Comparison of ENCODE assay signal across 1 cellular context in genomic region chr16:1705688-1706385, GRCh38.
TF ChIP-seq lines count a peak whose summit lies in the region.

A gene with protein sequence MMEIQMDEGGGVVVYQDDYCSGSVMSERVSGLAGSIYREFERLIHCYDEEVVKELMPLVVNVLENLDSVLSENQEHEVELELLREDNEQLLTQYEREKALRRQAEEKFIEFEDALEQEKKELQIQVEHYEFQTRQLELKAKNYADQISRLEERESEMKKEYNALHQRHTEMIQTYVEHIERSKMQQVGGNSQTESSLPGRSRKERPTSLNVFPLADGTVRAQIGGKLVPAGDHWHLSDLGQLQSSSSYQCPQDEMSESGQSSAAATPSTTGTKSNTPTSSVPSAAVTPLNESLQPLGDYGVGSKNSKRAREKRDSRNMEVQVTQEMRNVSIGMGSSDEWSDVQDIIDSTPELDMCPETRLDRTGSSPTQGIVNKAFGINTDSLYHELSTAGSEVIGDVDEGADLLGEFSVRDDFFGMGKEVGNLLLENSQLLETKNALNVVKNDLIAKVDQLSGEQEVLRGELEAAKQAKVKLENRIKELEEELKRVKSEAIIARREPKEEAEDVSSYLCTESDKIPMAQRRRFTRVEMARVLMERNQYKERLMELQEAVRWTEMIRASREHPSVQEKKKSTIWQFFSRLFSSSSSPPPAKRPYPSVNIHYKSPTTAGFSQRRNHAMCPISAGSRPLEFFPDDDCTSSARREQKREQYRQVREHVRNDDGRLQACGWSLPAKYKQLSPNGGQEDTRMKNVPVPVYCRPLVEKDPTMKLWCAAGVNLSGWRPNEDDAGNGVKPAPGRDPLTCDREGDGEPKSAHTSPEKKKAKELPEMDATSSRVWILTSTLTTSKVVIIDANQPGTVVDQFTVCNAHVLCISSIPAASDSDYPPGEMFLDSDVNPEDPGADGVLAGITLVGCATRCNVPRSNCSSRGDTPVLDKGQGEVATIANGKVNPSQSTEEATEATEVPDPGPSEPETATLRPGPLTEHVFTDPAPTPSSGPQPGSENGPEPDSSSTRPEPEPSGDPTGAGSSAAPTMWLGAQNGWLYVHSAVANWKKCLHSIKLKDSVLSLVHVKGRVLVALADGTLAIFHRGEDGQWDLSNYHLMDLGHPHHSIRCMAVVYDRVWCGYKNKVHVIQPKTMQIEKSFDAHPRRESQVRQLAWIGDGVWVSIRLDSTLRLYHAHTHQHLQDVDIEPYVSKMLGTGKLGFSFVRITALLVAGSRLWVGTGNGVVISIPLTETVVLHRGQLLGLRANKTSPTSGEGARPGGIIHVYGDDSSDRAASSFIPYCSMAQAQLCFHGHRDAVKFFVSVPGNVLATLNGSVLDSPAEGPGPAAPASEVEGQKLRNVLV (N-terminal part only) (plus strand): TSS chr16:1706195. CDS start chr16:1706340, 145 bp downstream.

TF ChIP-seq in K562, 482 proteins besides CTCF, POLR2A, EP300 and RAD21 (continued from another document and continues in another):
- TF ChIP-seq, protein P1, sequence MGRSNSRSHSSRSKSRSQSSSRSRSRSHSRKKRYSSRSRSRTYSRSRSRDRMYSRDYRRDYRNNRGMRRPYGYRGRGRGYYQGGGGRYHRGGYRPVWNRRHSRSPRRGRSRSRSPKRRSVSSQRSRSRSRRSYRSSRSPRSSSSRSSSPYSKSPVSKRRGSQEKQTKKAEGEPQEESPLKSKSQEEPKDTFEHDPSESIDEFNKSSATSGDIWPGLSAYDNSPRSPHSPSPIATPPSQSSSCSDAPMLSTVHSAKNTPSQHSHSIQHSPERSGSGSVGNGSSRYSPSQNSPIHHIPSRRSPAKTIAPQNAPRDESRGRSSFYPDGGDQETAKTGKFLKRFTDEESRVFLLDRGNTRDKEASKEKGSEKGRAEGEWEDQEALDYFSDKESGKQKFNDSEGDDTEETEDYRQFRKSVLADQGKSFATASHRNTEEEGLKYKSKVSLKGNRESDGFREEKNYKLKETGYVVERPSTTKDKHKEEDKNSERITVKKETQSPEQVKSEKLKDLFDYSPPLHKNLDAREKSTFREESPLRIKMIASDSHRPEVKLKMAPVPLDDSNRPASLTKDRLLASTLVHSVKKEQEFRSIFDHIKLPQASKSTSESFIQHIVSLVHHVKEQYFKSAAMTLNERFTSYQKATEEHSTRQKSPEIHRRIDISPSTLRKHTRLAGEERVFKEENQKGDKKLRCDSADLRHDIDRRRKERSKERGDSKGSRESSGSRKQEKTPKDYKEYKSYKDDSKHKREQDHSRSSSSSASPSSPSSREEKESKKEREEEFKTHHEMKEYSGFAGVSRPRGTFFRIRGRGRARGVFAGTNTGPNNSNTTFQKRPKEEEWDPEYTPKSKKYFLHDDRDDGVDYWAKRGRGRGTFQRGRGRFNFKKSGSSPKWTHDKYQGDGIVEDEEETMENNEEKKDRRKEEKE (IDR thresholded peaks at IDR 0.05; ENCODE audit: borderline replicate concordance in 1 of 2, control insufficient read depth in 1 of 2, low read depth in 2 of 2, low read length in 1 of 2), result 0 out of 4 replicates have a peak, but pooled peaks of 1 of the 2 experiments have one; percentile 56
- TF ChIP-seq RBM22 (IDR thresholded peaks at IDR 0.05; ENCODE audit: low read depth, low read length, poor library complexity, severe bottlenecking), result peak; percentile 76
- TF ChIP-seq, protein P2, sequence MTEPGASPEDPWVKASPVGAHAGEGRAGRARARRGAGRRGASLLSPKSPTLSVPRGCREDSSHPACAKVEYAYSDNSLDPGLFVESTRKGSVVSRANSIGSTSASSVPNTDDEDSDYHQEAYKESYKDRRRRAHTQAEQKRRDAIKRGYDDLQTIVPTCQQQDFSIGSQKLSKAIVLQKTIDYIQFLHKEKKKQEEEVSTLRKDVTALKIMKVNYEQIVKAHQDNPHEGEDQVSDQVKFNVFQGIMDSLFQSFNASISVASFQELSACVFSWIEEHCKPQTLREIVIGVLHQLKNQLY (CRISPR knock-in tag; conservative IDR thresholded peaks at IDR 0.05), result no peak
- TF ChIP-seq KDM2B (CRISPR knock-in tag; IDR thresholded peaks at IDR 0.05), result 0 out of 2 replicates have a peak, but pooled peaks have one; percentile 49
- TF ChIP-seq, protein P3, sequence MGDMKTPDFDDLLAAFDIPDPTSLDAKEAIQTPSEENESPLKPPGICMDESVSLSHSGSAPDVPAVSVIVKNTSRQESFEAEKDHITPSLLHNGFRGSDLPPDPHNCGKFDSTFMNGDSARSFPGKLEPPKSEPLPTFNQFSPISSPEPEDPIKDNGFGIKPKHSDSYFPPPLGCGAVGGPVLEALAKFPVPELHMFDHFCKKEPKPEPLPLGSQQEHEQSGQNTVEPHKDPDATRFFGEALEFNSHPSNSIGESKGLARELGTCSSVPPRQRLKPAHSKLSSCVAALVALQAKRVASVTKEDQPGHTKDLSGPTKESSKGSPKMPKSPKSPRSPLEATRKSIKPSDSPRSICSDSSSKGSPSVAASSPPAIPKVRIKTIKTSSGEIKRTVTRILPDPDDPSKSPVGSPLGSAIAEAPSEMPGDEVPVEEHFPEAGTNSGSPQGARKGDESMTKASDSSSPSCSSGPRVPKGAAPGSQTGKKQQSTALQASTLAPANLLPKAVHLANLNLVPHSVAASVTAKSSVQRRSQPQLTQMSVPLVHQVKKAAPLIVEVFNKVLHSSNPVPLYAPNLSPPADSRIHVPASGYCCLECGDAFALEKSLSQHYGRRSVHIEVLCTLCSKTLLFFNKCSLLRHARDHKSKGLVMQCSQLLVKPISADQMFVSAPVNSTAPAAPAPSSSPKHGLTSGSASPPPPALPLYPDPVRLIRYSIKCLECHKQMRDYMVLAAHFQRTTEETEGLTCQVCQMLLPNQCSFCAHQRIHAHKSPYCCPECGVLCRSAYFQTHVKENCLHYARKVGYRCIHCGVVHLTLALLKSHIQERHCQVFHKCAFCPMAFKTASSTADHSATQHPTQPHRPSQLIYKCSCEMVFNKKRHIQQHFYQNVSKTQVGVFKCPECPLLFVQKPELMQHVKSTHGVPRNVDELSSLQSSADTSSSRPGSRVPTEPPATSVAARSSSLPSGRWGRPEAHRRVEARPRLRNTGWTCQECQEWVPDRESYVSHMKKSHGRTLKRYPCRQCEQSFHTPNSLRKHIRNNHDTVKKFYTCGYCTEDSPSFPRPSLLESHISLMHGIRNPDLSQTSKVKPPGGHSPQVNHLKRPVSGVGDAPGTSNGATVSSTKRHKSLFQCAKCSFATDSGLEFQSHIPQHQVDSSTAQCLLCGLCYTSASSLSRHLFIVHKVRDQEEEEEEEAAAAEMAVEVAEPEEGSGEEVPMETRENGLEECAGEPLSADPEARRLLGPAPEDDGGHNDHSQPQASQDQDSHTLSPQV (IDR thresholded peaks at IDR 0.05), result peak; percentile 77; the same call in 1 of the 2 replicates
- peak; percentile 93 for TF ChIP-seq SUPT5H (IDR thresholded peaks at IDR 0.05)
- TF ChIP-seq NR4A1 (CRISPR knock-in tag; IDR thresholded peaks at IDR 0.05), result 0 out of 2 replicates have a peak, but pooled peaks have one; percentile 15
- TF ChIP-seq NR4A1 (tag; IDR thresholded peaks at IDR 0.05), result no peak; the same call in 1 of the 2 replicates
- TF ChIP-seq, protein P4, sequence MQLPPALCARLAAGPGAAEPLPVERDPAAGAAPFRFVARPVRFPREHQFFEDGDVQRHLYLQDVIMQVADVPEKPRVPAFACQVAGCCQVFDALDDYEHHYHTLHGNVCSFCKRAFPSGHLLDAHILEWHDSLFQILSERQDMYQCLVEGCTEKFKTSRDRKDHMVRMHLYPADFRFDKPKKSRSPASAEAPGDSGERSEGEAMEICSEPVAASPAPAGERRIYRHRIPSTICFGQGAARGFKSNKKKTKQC (CRISPR knock-in tag; IDR thresholded peaks at IDR 0.05), result no peak
- no peak for TF ChIP-seq KLF6 (CRISPR knock-in tag; IDR thresholded peaks at IDR 0.05; ENCODE audit: borderline replicate concordance)
- TF ChIP-seq JUND (IDR thresholded peaks at IDR 0.05; ENCODE audit: borderline replicate concordance, low read depth, low read length), result peak; percentile 85
- TF ChIP-seq JUND (tag; IDR thresholded peaks at IDR 0.05; ENCODE audit: borderline replicate concordance, low read depth, low read length), result peak; percentile 62; the same call in 1 of the 3 replicates
- peak; percentile 53 for TF ChIP-seq HNRNPLL (IDR thresholded peaks at IDR 0.05; ENCODE audit: low read depth, low read length, poor library complexity, severe bottlenecking)
- no peak for TF ChIP-seq DACH1 (IDR thresholded peaks at IDR 0.05; ENCODE audit: partially characterized antibody)
- no peak for TF ChIP-seq FOXK2 (conservative IDR thresholded peaks at IDR 0.05 in 1 of 2, IDR thresholded peaks at IDR 0.05 in 1 of 2; ENCODE audit: low read depth in 2 of 2)
- TF ChIP-seq YBX1 (IDR thresholded peaks at IDR 0.05), result no peak
- no peak for TF ChIP-seq ZNF398 (CRISPR knock-in tag; IDR thresholded peaks at IDR 0.05)
- TF ChIP-seq SRSF9 (IDR thresholded peaks at IDR 0.05; ENCODE audit: borderline replicate concordance, low read depth, low read length), result no peak
- TF ChIP-seq USF2 (CRISPR knock-in tag; IDR thresholded peaks at IDR 0.05), result no peak
- TF ChIP-seq, protein P5, sequence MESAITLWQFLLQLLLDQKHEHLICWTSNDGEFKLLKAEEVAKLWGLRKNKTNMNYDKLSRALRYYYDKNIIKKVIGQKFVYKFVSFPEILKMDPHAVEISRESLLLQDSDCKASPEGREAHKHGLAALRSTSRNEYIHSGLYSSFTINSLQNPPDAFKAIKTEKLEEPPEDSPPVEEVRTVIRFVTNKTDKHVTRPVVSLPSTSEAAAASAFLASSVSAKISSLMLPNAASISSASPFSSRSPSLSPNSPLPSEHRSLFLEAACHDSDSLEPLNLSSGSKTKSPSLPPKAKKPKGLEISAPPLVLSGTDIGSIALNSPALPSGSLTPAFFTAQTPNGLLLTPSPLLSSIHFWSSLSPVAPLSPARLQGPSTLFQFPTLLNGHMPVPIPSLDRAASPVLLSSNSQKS (CRISPR knock-in tag; IDR thresholded peaks at IDR 0.05), result no peak
- TF ChIP-seq CREB1 (IDR thresholded peaks at IDR 0.05), result peak; percentile 96
- peak; percentile 98 for TF ChIP-seq CREB1 (CRISPR knock-in tag; IDR thresholded peaks at IDR 0.05)
- no peak for TF ChIP-seq CBFA2T2 (conservative IDR thresholded peaks at IDR 0.05)
- TF ChIP-seq C11orf30 (IDR thresholded peaks at IDR 0.05; ENCODE audit: low read depth), result peak; percentile 79
- TF ChIP-seq, protein P6, sequence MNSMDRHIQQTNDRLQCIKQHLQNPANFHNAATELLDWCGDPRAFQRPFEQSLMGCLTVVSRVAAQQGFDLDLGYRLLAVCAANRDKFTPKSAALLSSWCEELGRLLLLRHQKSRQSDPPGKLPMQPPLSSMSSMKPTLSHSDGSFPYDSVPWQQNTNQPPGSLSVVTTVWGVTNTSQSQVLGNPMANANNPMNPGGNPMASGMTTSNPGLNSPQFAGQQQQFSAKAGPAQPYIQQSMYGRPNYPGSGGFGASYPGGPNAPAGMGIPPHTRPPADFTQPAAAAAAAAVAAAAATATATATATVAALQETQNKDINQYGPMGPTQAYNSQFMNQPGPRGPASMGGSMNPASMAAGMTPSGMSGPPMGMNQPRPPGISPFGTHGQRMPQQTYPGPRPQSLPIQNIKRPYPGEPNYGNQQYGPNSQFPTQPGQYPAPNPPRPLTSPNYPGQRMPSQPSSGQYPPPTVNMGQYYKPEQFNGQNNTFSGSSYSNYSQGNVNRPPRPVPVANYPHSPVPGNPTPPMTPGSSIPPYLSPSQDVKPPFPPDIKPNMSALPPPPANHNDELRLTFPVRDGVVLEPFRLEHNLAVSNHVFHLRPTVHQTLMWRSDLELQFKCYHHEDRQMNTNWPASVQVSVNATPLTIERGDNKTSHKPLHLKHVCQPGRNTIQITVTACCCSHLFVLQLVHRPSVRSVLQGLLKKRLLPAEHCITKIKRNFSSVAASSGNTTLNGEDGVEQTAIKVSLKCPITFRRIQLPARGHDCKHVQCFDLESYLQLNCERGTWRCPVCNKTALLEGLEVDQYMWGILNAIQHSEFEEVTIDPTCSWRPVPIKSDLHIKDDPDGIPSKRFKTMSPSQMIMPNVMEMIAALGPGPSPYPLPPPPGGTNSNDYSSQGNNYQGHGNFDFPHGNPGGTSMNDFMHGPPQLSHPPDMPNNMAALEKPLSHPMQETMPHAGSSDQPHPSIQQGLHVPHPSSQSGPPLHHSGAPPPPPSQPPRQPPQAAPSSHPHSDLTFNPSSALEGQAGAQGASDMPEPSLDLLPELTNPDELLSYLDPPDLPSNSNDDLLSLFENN (IDR thresholded peaks at IDR 0.05; ENCODE audit: low read depth in 2 of 2, low read length in 2 of 2), result peak in 1 of 2 experiments; percentile 64; a peak in 1 of 4 replicates
- no peak for TF ChIP-seq IRF2 (CRISPR knock-in tag; IDR thresholded peaks at IDR 0.05)
- TF ChIP-seq ZFX (CRISPR knock-in tag; IDR thresholded peaks at IDR 0.05), result peak; percentile 83
- peak; percentile 75; the same call in 1 of the 2 replicates for TF ChIP-seq EP400 (IDR thresholded peaks at IDR 0.05)
- TF ChIP-seq HSF4 (CRISPR knock-in tag; IDR thresholded peaks at IDR 0.05; ENCODE audit: borderline replicate concordance), result no peak
- TF ChIP-seq, protein P7, sequence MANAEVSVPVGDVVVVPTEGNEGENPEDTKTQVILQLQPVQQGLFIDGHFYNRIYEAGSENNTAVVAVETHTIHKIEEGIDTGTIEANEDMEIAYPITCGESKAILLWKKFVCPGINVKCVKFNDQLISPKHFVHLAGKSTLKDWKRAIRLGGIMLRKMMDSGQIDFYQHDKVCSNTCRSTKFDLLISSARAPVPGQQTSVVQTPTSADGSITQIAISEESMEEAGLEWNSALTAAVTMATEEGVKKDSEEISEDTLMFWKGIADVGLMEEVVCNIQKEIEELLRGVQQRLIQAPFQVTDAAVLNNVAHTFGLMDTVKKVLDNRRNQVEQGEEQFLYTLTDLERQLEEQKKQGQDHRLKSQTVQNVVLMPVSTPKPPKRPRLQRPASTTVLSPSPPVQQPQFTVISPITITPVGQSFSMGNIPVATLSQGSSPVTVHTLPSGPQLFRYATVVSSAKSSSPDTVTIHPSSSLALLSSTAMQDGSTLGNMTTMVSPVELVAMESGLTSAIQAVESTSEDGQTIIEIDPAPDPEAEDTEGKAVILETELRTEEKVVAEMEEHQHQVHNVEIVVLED (CRISPR knock-in tag; IDR thresholded peaks at IDR 0.05), result peak; percentile 84
- TF ChIP-seq BMI1 (IDR thresholded peaks at IDR 0.05; ENCODE audit: low read length), result no peak
- TF ChIP-seq SMAD2 (IDR thresholded peaks at IDR 0.05; ENCODE audit: low read depth, low read length), result no peak
- TF ChIP-seq LEF1 (IDR thresholded peaks at IDR 0.05), result no peak
- TF ChIP-seq ZNF165 (CRISPR knock-in tag; IDR thresholded peaks at IDR 0.05; ENCODE audit: borderline replicate concordance), result no peak
